ENCODE assay signal across 17 cellular contexts in genomic region chr15:98729446-98730042, GRCh38.
DNase-seq lines count a peak whose midpoint lies in the region; ATAC-seq, FAIRE-seq and TF ChIP-seq lines count a peak whose summit lies in the region.
"Had no signal": no experiment of that assay in that cellular context is flagged by ENCODE, and none has a peak within 500 bp of the region (broad histone marks: within the 10 kb centered on the region; RNA-seq: fewer than 3 reads in every experiment).

No MANE protein-coding gene starts in this region.

- intact Hi-C loops in left ventricle myocardium inferior (cut with micrococcal nuclease): no loop called here
- intact Hi-C loops in prostate gland (cut with DNase I): loop anchor here (10.0 kb wide), 1 partner anchor 65 kb away; no protein-coding TSS in a partner anchor
- intact Hi-C loops in left colon (cut with DNase I, micrococcal nuclease): no loop called here
- intact Hi-C loops in right lobe of liver (cut with DNase I): no loop called here

- FAIRE-seq in astrocyte (lab: Jason Lieb, UNC): no peak

- TF ChIP-seq CTCF in BE2C (IDR thresholded peaks at IDR 0.05; ENCODE audit: low read depth, low read length) (no peak), astrocyte (IDR thresholded peaks at IDR 0.05; ENCODE audit: insufficient read depth, low read depth, low read length) (no peak), left ventricle myocardium inferior (IDR thresholded peaks at IDR 0.05; ENCODE audit: borderline replicate concordance) (no peak), prostate gland (IDR thresholded peaks at IDR 0.05) (no peak), right lobe of liver (IDR thresholded peaks at IDR 0.05) (no peak)

- peak overlapping the region; percentile 42 for H3K4me3 Mint-ChIP-seq in astrocyte (ENCODE audit: unreplicated experiment)
- H3K4me3 Mint-ChIP-seq: activated CD8-positive, alpha-beta memory T cell treated with anti-CD3 and anti-CD28 coated beads, Interleukin-2, amount 10 ng/mL, durations not matched to agents 7 days and 5 days; activated naive CD8-positive, alpha-beta T cell treated with anti-CD3 and anti-CD28 coated beads, Interleukin-2, amount 50 U/mL, for 24 hours had no signal

- DNase-seq in BE2C: peak; percentile 75
- no peak for DNase-seq in astrocyte (ENCODE audit: low read depth)
- peak; percentile 44 for DNase-seq in left ventricle myocardium inferior
- no peak for DNase-seq in prostate gland (ENCODE audit: low spot score)
- no peak for DNase-seq in left colon
- no peak for DNase-seq in right lobe of liver
- DNase-seq in inferior parietal cortex (ENCODE audit: extremely low spot score): no peak
- DNase-seq: activated CD8-positive, alpha-beta memory T cell treated with anti-CD3 and anti-CD28 coated beads, Interleukin-2, amount 10 ng/mL, durations not matched to agents 7 days and 5 days; activated naive CD8-positive, alpha-beta T cell treated with anti-CD3 and anti-CD28 coated beads, Interleukin-2, amount 50 U/mL, for 24 hours; DND-41; effector memory CD4-positive, alpha-beta T cell; hypothalamus; NCI-H1417 treated with DMSO at 0.1 percent for 48 hours; NCI-H524 had no signal

- no peaks in the 10 kb centered on the region for H3K9me3 Mint-ChIP-seq in astrocyte (ENCODE audit: unreplicated experiment)
- H3K9me3 Mint-ChIP-seq: activated naive CD8-positive, alpha-beta T cell treated with anti-CD3 and anti-CD28 coated beads, Interleukin-2, amount 50 U/mL, for 24 hours had no signal

- peak overlapping the region; percentile 100 for H3K27ac Mint-ChIP-seq in astrocyte (ENCODE audit: unreplicated experiment)
- H3K27ac Mint-ChIP-seq: activated CD8-positive, alpha-beta memory T cell treated with anti-CD3 and anti-CD28 coated beads, Interleukin-2, amount 10 ng/mL, durations not matched to agents 7 days and 5 days; activated naive CD8-positive, alpha-beta T cell treated with anti-CD3 and anti-CD28 coated beads, Interleukin-2, amount 50 U/mL, for 24 hours had no signal

- H3K27me3 ChIP-seq in BE2C: no peaks in the 10 kb centered on the region
- no peaks in the 10 kb centered on the region for H3K27me3 ChIP-seq in astrocyte (ENCODE audit: insufficient read depth, low read length)
- no peaks in the 10 kb centered on the region for H3K27me3 ChIP-seq in left ventricle myocardium inferior (ENCODE audit: low read depth)
- H3K27me3 ChIP-seq in prostate gland (replicated peaks; ENCODE audit: insufficient read depth): no peaks in the 10 kb centered on the region
- H3K27me3 ChIP-seq in right lobe of liver: no peaks in the 10 kb centered on the region

- H3K9me3 ChIP-seq in BE2C (no peaks in the 10 kb centered on the region), astrocyte (ENCODE audit: insufficient read depth, low read depth, low read length) (no peaks in the 10 kb centered on the region), left ventricle myocardium inferior (replicated peaks) (no peaks in the 10 kb centered on the region), prostate gland (no peaks in the 10 kb centered on the region), right lobe of liver (no peaks in the 10 kb centered on the region)
- H3K9me3 ChIP-seq: HAP-1 had no signal

- H3K27me3 Mint-ChIP-seq in astrocyte (ENCODE audit: low read depth, unreplicated experiment): no peaks in the 10 kb centered on the region
- H3K27me3 Mint-ChIP-seq: activated CD8-positive, alpha-beta memory T cell treated with anti-CD3 and anti-CD28 coated beads, Interleukin-2, amount 10 ng/mL, durations not matched to agents 7 days and 5 days; activated naive CD8-positive, alpha-beta T cell treated with anti-CD3 and anti-CD28 coated beads, Interleukin-2, amount 50 U/mL, for 24 hours had no signal

- peak overlapping the region; percentile 99 for H3K27ac ChIP-seq in astrocyte (ENCODE audit: low read depth, low read length)
- peak overlapping the region; percentile 93 for H3K27ac ChIP-seq in left ventricle myocardium inferior (replicated peaks)
- peak overlapping the region; percentile 87 to 91 for H3K27ac ChIP-seq in prostate gland
- H3K27ac ChIP-seq in right lobe of liver: no peak overlapping the region

- H3K4me3 ChIP-seq in BE2C (ENCODE audit: low read depth, low read length) (no peak overlapping the region), astrocyte (ENCODE audit: insufficient read depth, low read depth, low read length) (no peak overlapping the region), left ventricle myocardium inferior (no peak overlapping the region), prostate gland (no peak overlapping the region), right lobe of liver (no peak overlapping the region)
- H3K4me3 ChIP-seq: HAP-1, skin epidermis had no signal

- H3K9ac ChIP-seq in astrocyte (ENCODE audit: low read length): peak overlapping the region; percentile 12

- peaks cover 14% of the 10 kb centered on the region for H3K36me3 ChIP-seq in BE2C
- no peaks in the 10 kb centered on the region for H3K36me3 ChIP-seq in astrocyte (ENCODE audit: insufficient read depth, low read length)
- no peaks in the 10 kb centered on the region for H3K36me3 ChIP-seq in left ventricle myocardium inferior
- no peaks in the 10 kb centered on the region for H3K36me3 ChIP-seq in prostate gland
- H3K36me3 ChIP-seq in right lobe of liver: no peaks in the 10 kb centered on the region
- H3K36me3 ChIP-seq: HAP-1 had no signal

- peaks cover 17% of the 10 kb centered on the region for H3K36me3 Mint-ChIP-seq in astrocyte (ENCODE audit: low read depth, unreplicated experiment)
- H3K36me3 Mint-ChIP-seq: activated CD8-positive, alpha-beta memory T cell treated with anti-CD3 and anti-CD28 coated beads, Interleukin-2, amount 10 ng/mL, durations not matched to agents 7 days and 5 days had no signal

- ATAC-seq in left colon (no peak), right lobe of liver (no peak), HG02840 (IDR thresholded peaks at IDR 0.05; ENCODE audit: low FRiP score, unreplicated experiment) (no peak)
- ATAC-seq: activated CD8-positive, alpha-beta memory T cell treated with anti-CD3 and anti-CD28 coated beads, Interleukin-2, amount 10 ng/mL, durations not matched to agents 7 days and 5 days; activated naive CD8-positive, alpha-beta T cell treated with anti-CD3 and anti-CD28 coated beads, Interleukin-2, amount 50 U/mL, for 24 hours had no signal

- H3K79me2 ChIP-seq in astrocyte (ENCODE audit: insufficient read depth, low read length): peaks cover 85% of the 10 kb centered on the region

- H4K20me1 ChIP-seq in astrocyte (ENCODE audit: insufficient read depth, low read length): peaks cover 45% of the 10 kb centered on the region

- 61% methylated on average over 3 of the region's 3 CpGs for WGBS in prostate gland
- 33% methylated on average over 1 of the region's 3 CpGs for WGBS in right lobe of liver (ENCODE audit: insufficient coverage, low coverage, low lambda C conversion rate, missing lambda C conversion rate)

- TF ChIP-seq POLR2A in prostate gland (IDR thresholded peaks at IDR 0.05) (no peak), right lobe of liver (IDR thresholded peaks at IDR 0.05) (no peak)

- H3K4me1 Mint-ChIP-seq in astrocyte (ENCODE audit: low read depth, unreplicated experiment): peaks cover 41% of the 10 kb centered on the region

- peak overlapping the region; percentile 85 for H3K4me2 ChIP-seq in astrocyte (ENCODE audit: low read length)

- no peak overlapping the region for H2AFZ ChIP-seq in astrocyte (ENCODE audit: low read depth, low read length)

- H3K4me1 ChIP-seq in BE2C (peaks cover 81% of the 10 kb centered on the region), astrocyte (ENCODE audit: insufficient read depth, low read length) (peaks cover 33% of the 10 kb centered on the region), left ventricle myocardium inferior (peaks cover 100% of the 10 kb centered on the region), prostate gland (replicated peaks) (peaks cover 28% of the 10 kb centered on the region), right lobe of liver (peaks cover 0 to 8% (median 0%) of the 10 kb centered on the region in 4 donors)

Comparison
In these comparisons a context has a peak if more than half of its experiments do, and no peak if none do; other contexts are left out.
1. DNase-seq: peak in BE2C (single experiment) and left ventricle myocardium inferior (single experiment); none in astrocyte (single experiment), prostate gland (single experiment), left colon (0 of 2), right lobe of liver (0 of 3) and inferior parietal cortex (single experiment).
2. H3K27ac ChIP-seq: peak in astrocyte (single experiment), left ventricle myocardium inferior (single experiment) and prostate gland (2 of 2); none in right lobe of liver (0 of 3).